In genomic region chr12:49827351-49828099, GRCh38 we compare ENCODE assay signal across 8 cellular contexts. TPM values are rescaled to one million over a fixed set of nuclear protein-coding genes. Genes with fewer than 3 reads are reported as not detected.
DNase-seq lines count a peak whose midpoint lies in the region; ATAC-seq and TF ChIP-seq lines count a peak whose summit lies in the region.

No MANE protein-coding gene starts in this region.

- peaks cover 50% of the 10 kb centered on the region for H3K79me2 ChIP-seq in GM23338 (replicated peaks; ENCODE audit: insufficient read depth)

- H3K36me3 ChIP-seq in Caco-2 (ENCODE audit: control insufficient read depth, insufficient read depth, low read length) (no peaks in the 10 kb centered on the region), GM23338 (ENCODE audit: insufficient read depth) (no peaks in the 10 kb centered on the region), mucosa of descending colon (ENCODE audit: low read depth) (no peaks in the 10 kb centered on the region), stomach smooth muscle (ENCODE audit: control insufficient read depth in 2 of 2, insufficient read depth in 2 of 2, low read length in 2 of 2) (peaks cover 0 to 2% of the 10 kb centered on the region in 2 donors)

- peak overlapping the region; percentile 78 for H3K4me3 Mint-ChIP-seq in Caco-2 (ENCODE audit: unreplicated experiment)
- H3K4me3 Mint-ChIP-seq in GM23338, result peak overlapping the region; percentile 99

- H3K4me1 ChIP-seq in Caco-2 (peaks cover 6% of the 10 kb centered on the region; the same call in 1 of the 2 replicates), GM23338 (ENCODE audit: insufficient read depth) (peaks cover 27% of the 10 kb centered on the region), mucosa of descending colon (ENCODE audit: low read depth) (peaks cover 15% of the 10 kb centered on the region), stomach smooth muscle (ENCODE audit: control insufficient read depth, insufficient read depth, low read length) (peaks cover 44% of the 10 kb centered on the region)

- H3K9me3 ChIP-seq in Caco-2, result no peaks in the 10 kb centered on the region
- no peaks in the 10 kb centered on the region for H3K9me3 ChIP-seq in mucosa of descending colon
- H3K9me3 ChIP-seq in stomach smooth muscle (ENCODE audit: control insufficient read depth in 2 of 2, low read length in 2 of 2), result no peaks in the 10 kb centered on the region

- H3K4me1 Mint-ChIP-seq in Caco-2 (ENCODE audit: low read depth, unreplicated experiment) (peaks cover 10% of the 10 kb centered on the region), GM23338 (peaks cover 41% of the 10 kb centered on the region)

- H3K27ac Mint-ChIP-seq in Caco-2 (ENCODE audit: unreplicated experiment) (no peak overlapping the region), GM23338 (peak overlapping the region; percentile 89; the same call in 1 of the 2 replicates)

- peak overlapping the region; percentile 92 for H3K27ac ChIP-seq in GM23338 (ENCODE audit: low read depth)
- peak overlapping the region; percentile 58 for H3K27ac ChIP-seq in stomach smooth muscle (ENCODE audit: low read length)

- H3K36me3 Mint-ChIP-seq in Caco-2 (ENCODE audit: insufficient read depth, unreplicated experiment), result peaks cover 6% of the 10 kb centered on the region
- H3K36me3 Mint-ChIP-seq in GM23338 (ENCODE audit: low read depth), result peaks cover 4% of the 10 kb centered on the region

- H3K9me2 ChIP-seq in GM23338 (ENCODE audit: insufficient read depth), result no peaks in the 10 kb centered on the region

- peaks cover 12% of the 10 kb centered on the region for H4K20me1 ChIP-seq in GM23338 (replicated peaks; ENCODE audit: insufficient read depth)

- 0 out of 2 replicates have a peak, but pooled peaks cover 6% of the 10 kb centered on the region for H3F3A ChIP-seq in GM23338 (replicated peaks; ENCODE audit: low read depth)

- peak overlapping the region; percentile 100 for H3K4me2 ChIP-seq in GM23338

- H3K27me3 Mint-ChIP-seq in Caco-2 (ENCODE audit: insufficient read depth, unreplicated experiment), result no peaks in the 10 kb centered on the region
- peaks cover 16% of the 10 kb centered on the region for H3K27me3 Mint-ChIP-seq in GM23338 (ENCODE audit: insufficient read depth, low read depth, poor library complexity)

- H3K4me3 ChIP-seq in Caco-2 (ENCODE audit: low read depth, low read length), result peak overlapping the region; percentile 85
- H3K4me3 ChIP-seq in GM23338, result peak overlapping the region; percentile 75
- H3K4me3 ChIP-seq in epithelial cell of proximal tubule (ENCODE audit: low read depth, low read length), result peak overlapping the region; percentile 74
- H3K4me3 ChIP-seq in mucosa of descending colon, result peak overlapping the region; percentile 32
- peak overlapping the region; percentile 88 to 91 for H3K4me3 ChIP-seq in stomach smooth muscle (ENCODE audit: low read length in 2 of 2)

- H3K27me3 ChIP-seq in Caco-2 (replicated peaks; ENCODE audit: control insufficient read depth, insufficient read depth, low read length) (no peaks in the 10 kb centered on the region), GM23338 (ENCODE audit: insufficient read depth) (no peaks in the 10 kb centered on the region), stomach smooth muscle (ENCODE audit: control insufficient read depth in 1 of 2, insufficient read depth in 2 of 2, low read length in 2 of 2) (no peaks in the 10 kb centered on the region)

- intact Hi-C loops in Caco-2 (cut with micrococcal nuclease; ENCODE audit: unreplicated experiment) (loop anchor here (1.0 kb wide), 2 partner anchors 12 to 120 kb away; partner anchors contain the start of gene FMNL3), mucosa of descending colon (cut with DNase I, micrococcal nuclease) (no loop called here)

- POLR2A ChIA-PET in Caco-2 (lab: Charles Lee), result interaction anchor here (0.5 to 1.9 kb wide), 13 partner anchors 8 to 257 kb away, joined by 3 to 13 read pairs (median 4); partner anchors contain the start of genes BCDIN3D and RACGAP1

- CTCF ChIA-PET in Caco-2 (lab: Charles Lee), result interaction anchor here (0.5 to 1.6 kb wide), 7 partner anchors 12 to 284 kb away, joined by 3 to 8 read pairs (median 5); partner anchors contain the start of genes COX14 and TMBIM6

- H2AFZ ChIP-seq in GM23338, result peak overlapping the region; percentile 66; the same call in 1 of the 2 replicates

- TF ChIP-seq CTCF in Caco-2 (IDR thresholded peaks at IDR 0.05; ENCODE audit: insufficient read depth in 1 of 2, low read depth in 1 of 2, low read length in 1 of 2, severe bottlenecking in 1 of 2, unreplicated experiment in 1 of 2) (no peak), GM23338 (conservative IDR thresholded peaks at IDR 0.05; ENCODE audit: low read depth in 2 of 2) (no peak), epithelial cell of proximal tubule (conservative IDR thresholded peaks at IDR 0.05; ENCODE audit: low read depth, low read length) (no peak), mucosa of descending colon (IDR thresholded peaks at IDR 0.05) (no peak)

- peak; percentile 79 to 83 for DNase-seq in Caco-2
- DNase-seq in GM23338 (ENCODE audit: low spot score), result peak; percentile 90
- peak; percentile 74 to 83 for DNase-seq in NCI-H524 (lab: John Stamatoyannopoulos, UW)
- DNase-seq in activated T-cell treated with anti-CD3 and anti-CD28 coated beads for 48 hours (ENCODE audit: low read depth), result peak; percentile 30
- DNase-seq in epithelial cell of proximal tubule (ENCODE audit: low read depth), result no peak
- DNase-seq in mucosa of descending colon, result peak; percentile 46 to 74 (median 68)

- peak; percentile 62 for ATAC-seq in GM23338
- peak; percentile 39 for ATAC-seq in mucosa of descending colon
- ATAC-seq in HG03175 (IDR thresholded peaks at IDR 0.05; ENCODE audit: unreplicated experiment), result no peak

- H3K9me3 Mint-ChIP-seq in Caco-2 (ENCODE audit: unreplicated experiment), result no peaks in the 10 kb centered on the region
- no peaks in the 10 kb centered on the region for H3K9me3 Mint-ChIP-seq in GM23338

- BruUV-seq in Caco-2 (replicated peaks; lab: Mats Ljungman, UMichigan), result no TSS peak

- H3K9ac ChIP-seq in stomach smooth muscle (ENCODE audit: low read length in 2 of 2), result peak overlapping the region; percentile 79 to 82

TF ChIP-seq in GM23338, 12 proteins besides CTCF, POLR2A, EP300 and RAD21:
- TF ChIP-seq NANOG (IDR thresholded peaks at IDR 0.05; ENCODE audit: borderline replicate concordance) (no peak), ETS1 (IDR thresholded peaks at IDR 0.05) (no peak)

RNA-seq across cellular contexts. Expression of gene NCKAP5L, which starts 0.7 kb away (rescaled TPM):
- total RNA-seq in Caco-2 (2022) (17.8 and 19.5 TPM in 2 replicates), epithelial cell of proximal tubule (8.4 and 14.6 TPM in 2 replicates), mucosa of descending colon (10 to 100 TPM in 1 of 3 donors, 1 to 10 TPM in 2; 2.5 to 17.7 (median 4.7) TPM)
- 30.0 and 37.0 TPM in 2 replicates for total RNA-seq in GM23338 (2014; rRNA removed; shearing (Covaris generic))
- 10.2 TPM in 2 replicates for polyA plus RNA-seq in GM23338 (2016; fragmentation: Nextera tagmentation; extraction: Ambion mirVana)

RNA-seq across cellular contexts. Expression of gene BCDIN3D, which starts 15.4 kb away (rescaled TPM):
- total RNA-seq in Caco-2 (2022) (5.7 and 6.6 TPM in 2 replicates), epithelial cell of proximal tubule (1.7 and 7.1 TPM in 2 replicates), mucosa of descending colon (1 to 10 TPM; 3.0 to 5.0 (median 3.7) TPM)
- total RNA-seq in GM23338 (2014; rRNA removed; shearing (Covaris generic)), result 1.8 and 2.1 TPM in 2 replicates
- polyA plus RNA-seq in GM23338 (2016; fragmentation: Nextera tagmentation; extraction: Ambion mirVana), result 0.89 and 1.4 TPM in 2 replicates

Comparison
In these comparisons a context has a peak if more than half of its experiments do, and no peak if none do; other contexts are left out.
1. H3K4me3 ChIP-seq: peak in every context shown above with its lines; median percentile 90 in stomach smooth muscle; 85 in Caco-2; 75 in GM23338; 74 in epithelial cell of proximal tubule; 32 in mucosa of descending colon.